22 cellular contexts compared by ENCODE assay signal in genomic region chr19:47653856-47654255, GRCh38.
"Had no signal": no experiment of that assay in that cellular context is flagged by ENCODE, and none has a peak within 500 bp of the region (broad histone marks: within the 10 kb centered on the region; RNA-seq: fewer than 3 reads in every experiment).

No MANE protein-coding gene starts in this region.

- H3K27me3 ChIP-seq: colonic mucosa, esophagus squamous epithelium, hepatocyte, suprapubic skin, thyroid gland, upper lobe of left lung, uterus had no signal

- DNase-seq: colonic mucosa; dermis blood vessel endothelial cell; esophagus squamous epithelium; foreskin fibroblast; head of caudate nucleus; kidney; left colon; left ventricle myocardium superior; mesenchymal stem cell; midbrain; naive B cell; stimulated activated CD4-positive, alpha-beta T cell treated with anti-CD3 and anti-CD28 coated beads, Interleukin-2, amount 100 ng/mL, for 48 hours; stimulated activated naive CD8-positive, alpha-beta T cell treated with anti-CD3 and anti-CD28 coated beads, Interleukin-15, Interleukin-2, amounts not matched to agents 100 U/mL and 50 U/mL, for 24 hours; thyroid gland; upper lobe of left lung; uterus had no signal

- H3K27ac Mint-ChIP-seq: nephron had no signal

- H3K9me3 Mint-ChIP-seq: stimulated activated effector memory CD8-positive, alpha-beta T cell treated with anti-CD3 and anti-CD28 coated beads, Interleukin-12 subunit alpha, Interleukin-12 subunit beta, amount 100 ng/mL, for 72 hours had no signal

- H3K4me1 Mint-ChIP-seq: nephron had no signal

- H3K4me3 Mint-ChIP-seq: nephron; stimulated activated effector memory CD8-positive, alpha-beta T cell treated with anti-CD3 and anti-CD28 coated beads, Interleukin-12 subunit alpha, Interleukin-12 subunit beta, amount 100 ng/mL, for 72 hours had no signal

- H3K27me3 Mint-ChIP-seq: naive B cell had no signal

- H3K4me3 ChIP-seq: colonic mucosa, esophagus squamous epithelium, hepatocyte, lung, smooth muscle cell, suprapubic skin, thyroid gland, upper lobe of left lung, uterus had no signal

- H3K9me3 ChIP-seq: colonic mucosa, esophagus squamous epithelium, suprapubic skin, thyroid gland, upper lobe of left lung, uterus had no signal

- H3K4me1 ChIP-seq: thyroid gland, uterus had no signal

- H3K27ac ChIP-seq: colonic mucosa, esophagus squamous epithelium, hepatocyte, suprapubic skin, thyroid gland, upper lobe of left lung, uterus had no signal

- H3K36me3 ChIP-seq: colonic mucosa, suprapubic skin, thyroid gland, uterus had no signal
